6 cellular contexts compared by ENCODE assay signal in the genomic region with DNA sequence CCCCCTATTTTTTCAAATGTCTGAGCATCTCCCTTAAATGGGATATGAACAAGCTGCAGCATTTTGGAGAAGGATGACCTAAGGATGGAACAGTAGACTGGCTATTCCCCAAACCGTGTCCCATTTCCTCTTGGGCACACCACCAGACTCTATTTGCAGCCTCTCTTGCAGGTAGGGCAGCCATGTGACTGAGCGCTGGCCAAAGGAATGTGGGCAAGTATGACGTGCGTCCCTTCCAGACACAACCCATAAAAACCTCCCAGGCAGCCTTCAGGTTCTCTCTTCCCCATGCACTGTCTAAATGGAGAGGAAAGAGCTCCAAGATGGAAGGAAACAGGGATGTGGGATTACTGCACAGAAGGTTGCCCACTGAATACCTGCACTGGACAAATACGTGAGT.
"Had no signal": no experiment of that assay in that cellular context is flagged by ENCODE, and none has a peak within 500 bp of the region (broad histone marks: within the 10 kb centered on the region; RNA-seq: fewer than 3 reads in every experiment).

No MANE protein-coding gene starts in this region.

- H3K4me1 Mint-ChIP-seq: IgD-negative memory B cell had no signal

- ATAC-seq: HepG2, K562 had no signal

- H3K9me3 Mint-ChIP-seq: IgD-negative memory B cell had no signal

- DNase-seq: IMR-90, KBM-7, KG1 had no signal

- H3K4me3 ChIP-seq: K562 had no signal

- H3K27ac Mint-ChIP-seq: IgD-negative memory B cell had no signal

- H3K4me3 Mint-ChIP-seq: IgD-negative memory B cell had no signal

- H3K36me3 Mint-ChIP-seq: IgD-negative memory B cell had no signal
